ENCODE assay signal across 1 cellular context in genomic region chr1:203283597-203283996, GRCh38.
TF ChIP-seq lines count a peak whose summit lies in the region.

No MANE protein-coding gene starts in this region.

TF ChIP-seq in K562, 482 proteins besides CTCF, POLR2A, EP300 and RAD21:
- no peak for TF ChIP-seq DMBX1 (CRISPR knock-in tag; IDR thresholded peaks at IDR 0.05; ENCODE audit: borderline replicate concordance)
- no peak for TF ChIP-seq ZFP1 (CRISPR knock-in tag; IDR thresholded peaks at IDR 0.05)
- no peak for TF ChIP-seq ZNF639 (CRISPR knock-in tag; conservative IDR thresholded peaks at IDR 0.05 in 1 of 2, IDR thresholded peaks at IDR 0.05 in 1 of 2)
- peak; percentile 43 for TF ChIP-seq RBM25 (IDR thresholded peaks at IDR 0.05; ENCODE audit: low read depth, low read length, severe bottlenecking)
- TF ChIP-seq ADNP (tag; IDR thresholded peaks at IDR 0.05): 0 out of 2 replicates have a peak, but pooled peaks have one; percentile 42
- TF ChIP-seq ZNF121 (CRISPR knock-in tag; conservative IDR thresholded peaks at IDR 0.05): 0 out of 2 replicates have a peak, but pooled peaks have one; percentile 46
TF ChIP-seq in K562: peak in this region for 3.
